ENCODE assay signal across 1 cellular context in genomic region chr12:68761901-68762630, GRCh38.
TF ChIP-seq lines count a peak whose summit lies in the region.

No MANE protein-coding gene starts in this region.

TF ChIP-seq in WTC11, 78 proteins besides CTCF, POLR2A, EP300 and RAD21 (continued from another document):
- TF ChIP-seq ZNF425 (CRISPR knock-in tag; conservative IDR thresholded peaks at IDR 0.05) (no peak), FOXK1 (CRISPR knock-in tag; IDR thresholded peaks at IDR 0.05) (no peak), JUN (CRISPR knock-in tag; IDR thresholded peaks at IDR 0.05) (no peak), NR2C2 (CRISPR knock-in tag; IDR thresholded peaks at IDR 0.05) (no peak), SMAD4 (CRISPR knock-in tag; IDR thresholded peaks at IDR 0.05) (no peak), FOXP1 (CRISPR knock-in tag; IDR thresholded peaks at IDR 0.05; ENCODE audit: borderline replicate concordance) (no peak), ZMAT4 (CRISPR knock-in tag; IDR thresholded peaks at IDR 0.05) (no peak)
